ENCODE assay signal across 8 cellular contexts in genomic region chr11:10750838-10751580, GRCh38. TPM values are rescaled to one million over a fixed set of nuclear protein-coding genes. Genes with fewer than 3 reads are reported as not detected.
DNase-seq lines count a peak whose midpoint lies in the region; ATAC-seq and TF ChIP-seq lines count a peak whose summit lies in the region.

CTR9 (plus strand) TSS chr11:10751246; CDS start chr11:10751413, 167 bp downstream.

- no peaks in the 10 kb centered on the region for H3K27me3 ChIP-seq in H7 (ENCODE audit: control insufficient read depth, insufficient read depth, low read length)

- peak; percentile 95 for DNase-seq in G401 (ENCODE audit: low spot score)
- peak; percentile 84 for DNase-seq in H7
- peak; percentile 92 for DNase-seq in M059J (ENCODE audit: low read depth)
- DNase-seq in SHP77 (lab: John Stamatoyannopoulos, UW) = peak; percentile 62 to 83
- DNase-seq in activated effector memory CD4-positive, alpha-beta T cell treated with Interleukin-2 at 50 U/mL for 16 hours = peak; percentile 92
- DNase-seq in fibroblast of pulmonary artery (ENCODE audit: low read depth) = peak; percentile 93
- peak; percentile 93 to 95 for DNase-seq in stimulated activated naive CD8-positive, alpha-beta T cell treated with anti-CD3 and anti-CD28 coated beads, Interleukin-15, amount 100 ng/mL, for 72 hours

- peaks cover 5% of the 10 kb centered on the region for H3K4me1 Mint-ChIP-seq in nephron
- peaks cover 24% of the 10 kb centered on the region for H3K4me1 Mint-ChIP-seq in stimulated activated naive CD8-positive, alpha-beta T cell treated with anti-CD3 and anti-CD28 coated beads, Interleukin-15, amount 100 ng/mL, for 72 hours

- peak; percentile 96 for ATAC-seq in stimulated activated naive CD8-positive, alpha-beta T cell treated with anti-CD3 and anti-CD28 coated beads, Interleukin-15, amount 100 ng/mL, for 72 hours

- peak within 1 kb of the TSS; percentile 98 for H3K27ac Mint-ChIP-seq in nephron
- H3K27ac Mint-ChIP-seq in stimulated activated naive CD8-positive, alpha-beta T cell treated with anti-CD3 and anti-CD28 coated beads, Interleukin-15, amount 100 ng/mL, for 72 hours = peak within 1 kb of the TSS; percentile 90 to 93

- H3K36me3 ChIP-seq in H7 (replicated peaks; ENCODE audit: control insufficient read depth, insufficient read depth, low read length) = no peaks in the 10 kb centered on the region; the same call in none of the 2 replicates

- TF ChIP-seq CTCF in fibroblast of pulmonary artery (IDR thresholded peaks at IDR 0.05; ENCODE audit: low read length, missing control alignments) (peak; percentile 29), nephron (IDR thresholded peaks at IDR 0.05; ENCODE audit: unreplicated experiment in 3 of 3) (no peak)

- peaks cover 19% of the 10 kb centered on the region for H3K36me3 Mint-ChIP-seq in nephron (ENCODE audit: low read depth)

- H3K4me3 ChIP-seq in H7 (ENCODE audit: insufficient read depth, low read depth, low read length) (peak within 1 kb of the TSS; percentile 84), fibroblast of pulmonary artery (replicated peaks; ENCODE audit: low read depth, low read length) (peak within 1 kb of the TSS; percentile 96)

- peak within 1 kb of the TSS; percentile 97 to 100 (median 99) for H3K4me3 Mint-ChIP-seq in nephron
- H3K4me3 Mint-ChIP-seq in stimulated activated naive CD8-positive, alpha-beta T cell treated with anti-CD3 and anti-CD28 coated beads, Interleukin-15, amount 100 ng/mL, for 72 hours = peak within 1 kb of the TSS; percentile 95

- in situ Hi-C loops in G401 (cut with HindIII; ENCODE audit: low sequenced_read_pairs) = no loop called here

- H3K9me3 Mint-ChIP-seq in nephron = no peaks in the 10 kb centered on the region
- H3K9me3 Mint-ChIP-seq in stimulated activated naive CD8-positive, alpha-beta T cell treated with anti-CD3 and anti-CD28 coated beads, Interleukin-15, amount 100 ng/mL, for 72 hours = no peaks in the 10 kb centered on the region

- H3K27me3 Mint-ChIP-seq in nephron (ENCODE audit: low read depth) = no peaks in the 10 kb centered on the region
- no peaks in the 10 kb centered on the region for H3K27me3 Mint-ChIP-seq in stimulated activated naive CD8-positive, alpha-beta T cell treated with anti-CD3 and anti-CD28 coated beads, Interleukin-15, amount 100 ng/mL, for 72 hours

RNA-seq across cellular contexts. Expression of gene CTR9, which starts in this region (rescaled TPM):
- total RNA-seq in G401 (2014; rRNA removed; shearing (Covaris generic)) = 16.7 and 34.0 TPM in 2 replicates
- 20.5 and 21.5 TPM in 2 replicates for total RNA-seq in H7 (2014; rRNA removed; shearing (Covaris generic))
- 21.5 and 27.8 TPM in 2 replicates for total RNA-seq in M059J (2014; rRNA removed; shearing (Covaris generic))

Comparison
In these comparisons a context has a peak if more than half of its experiments do, and no peak if none do; other contexts are left out.
1. Peak in every context shown above with its lines: DNase-seq, ATAC-seq and H3K4me3 ChIP-seq.